1 cellular context compared by ENCODE assay signal in the genomic region with DNA sequence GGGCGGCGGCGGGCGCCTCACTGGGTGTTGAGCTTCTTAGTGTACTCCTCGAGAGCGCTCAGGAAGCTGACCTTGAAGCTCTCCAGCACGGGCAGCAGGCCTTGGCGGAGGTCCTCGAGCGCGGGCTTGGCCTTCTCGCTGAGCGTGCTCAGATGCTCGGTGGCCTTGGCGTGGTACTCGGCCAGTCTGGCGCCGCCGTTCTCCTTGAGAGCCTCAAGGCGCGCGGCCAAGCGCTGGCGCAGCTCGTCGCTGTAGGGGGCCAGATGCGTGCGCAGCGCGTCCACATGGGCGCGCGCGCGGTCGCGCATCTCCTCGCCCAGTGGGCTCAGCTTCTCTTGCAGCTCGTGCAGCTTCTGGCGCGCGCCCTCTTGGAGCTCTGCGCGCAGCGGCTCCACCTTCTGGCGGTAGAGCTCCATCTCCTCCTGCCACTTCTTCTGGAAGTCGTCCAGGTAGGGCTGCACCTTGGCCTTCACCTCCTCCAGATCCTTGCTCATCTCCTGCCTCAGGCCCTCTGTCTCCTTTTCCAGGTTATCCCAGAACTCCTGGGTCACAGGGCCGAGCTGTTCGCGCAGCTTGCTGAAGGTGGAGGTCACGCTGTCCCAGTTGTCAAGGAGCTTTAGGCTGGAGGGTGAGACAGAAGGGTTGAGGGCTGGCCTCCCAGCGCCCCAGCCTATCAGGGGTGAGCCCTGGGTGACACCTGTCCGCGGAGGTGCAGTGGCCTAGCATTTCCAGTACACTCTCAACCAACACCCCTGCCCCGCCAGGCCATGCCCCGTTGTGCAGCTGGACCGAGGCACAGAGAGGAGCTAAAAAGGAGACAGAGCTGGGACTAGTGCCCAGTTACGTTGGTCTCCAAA.
A peak's percentile ranks its signal among the peaks of the same experiment; 100 is the strongest.
TF ChIP-seq lines count a peak whose summit lies in the region.

No MANE protein-coding gene starts in this region.

TF ChIP-seq in HepG2, 621 proteins besides CTCF, POLR2A, EP300 and RAD21 (continued from another document and continues in another):
- peak; percentile 49; the same call in 1 of the 2 replicates for TF ChIP-seq MEIS1 (CRISPR knock-in tag; IDR thresholded peaks at IDR 0.05; ENCODE audit: borderline replicate concordance)
- 0 out of 2 replicates have a peak, but pooled peaks have one; percentile 72 for TF ChIP-seq ZNF773 (CRISPR knock-in tag; IDR thresholded peaks at IDR 0.05; ENCODE audit: borderline replicate concordance)
- TF ChIP-seq, protein P1, sequence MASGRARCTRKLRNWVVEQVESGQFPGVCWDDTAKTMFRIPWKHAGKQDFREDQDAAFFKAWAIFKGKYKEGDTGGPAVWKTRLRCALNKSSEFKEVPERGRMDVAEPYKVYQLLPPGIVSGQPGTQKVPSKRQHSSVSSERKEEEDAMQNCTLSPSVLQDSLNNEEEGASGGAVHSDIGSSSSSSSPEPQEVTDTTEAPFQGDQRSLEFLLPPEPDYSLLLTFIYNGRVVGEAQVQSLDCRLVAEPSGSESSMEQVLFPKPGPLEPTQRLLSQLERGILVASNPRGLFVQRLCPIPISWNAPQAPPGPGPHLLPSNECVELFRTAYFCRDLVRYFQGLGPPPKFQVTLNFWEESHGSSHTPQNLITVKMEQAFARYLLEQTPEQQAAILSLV (CRISPR knock-in tag; IDR thresholded peaks at IDR 0.05; ENCODE audit: borderline replicate concordance) = 0 out of 2 replicates have a peak, but pooled peaks have one; percentile 29
- 0 out of 2 replicates have a peak, but pooled peaks have one; percentile 64 for TF ChIP-seq ARID2 (CRISPR knock-in tag; IDR thresholded peaks at IDR 0.05; ENCODE audit: borderline replicate concordance)
- TF ChIP-seq REL (CRISPR knock-in tag; conservative IDR thresholded peaks at IDR 0.05) = 0 out of 2 replicates have a peak, but pooled peaks have one; percentile 36
- TF ChIP-seq HIC2 (CRISPR knock-in tag; IDR thresholded peaks at IDR 0.05; ENCODE audit: low read depth) = peak; percentile 31; the same call in 1 of the 2 replicates
- 0 out of 2 replicates have a peak, but pooled peaks have one; percentile 38 for TF ChIP-seq DNMT1 (CRISPR knock-in tag; IDR thresholded peaks at IDR 0.05)
- 0 out of 2 replicates have a peak, but pooled peaks have one; percentile 57 for TF ChIP-seq THAP7 (CRISPR knock-in tag; IDR thresholded peaks at IDR 0.05)
- TF ChIP-seq YEATS4 (CRISPR knock-in tag; IDR thresholded peaks at IDR 0.05; ENCODE audit: borderline replicate concordance) = peak; percentile 72
- peak; percentile 73; the same call in 1 of the 2 replicates for TF ChIP-seq MYC (CRISPR knock-in tag; IDR thresholded peaks at IDR 0.05; ENCODE audit: borderline replicate concordance)
- peak; percentile 21; the same call in 1 of the 2 replicates for TF ChIP-seq TMF1 (CRISPR knock-in tag; IDR thresholded peaks at IDR 0.05; ENCODE audit: low read depth)
- TF ChIP-seq, protein P2, sequence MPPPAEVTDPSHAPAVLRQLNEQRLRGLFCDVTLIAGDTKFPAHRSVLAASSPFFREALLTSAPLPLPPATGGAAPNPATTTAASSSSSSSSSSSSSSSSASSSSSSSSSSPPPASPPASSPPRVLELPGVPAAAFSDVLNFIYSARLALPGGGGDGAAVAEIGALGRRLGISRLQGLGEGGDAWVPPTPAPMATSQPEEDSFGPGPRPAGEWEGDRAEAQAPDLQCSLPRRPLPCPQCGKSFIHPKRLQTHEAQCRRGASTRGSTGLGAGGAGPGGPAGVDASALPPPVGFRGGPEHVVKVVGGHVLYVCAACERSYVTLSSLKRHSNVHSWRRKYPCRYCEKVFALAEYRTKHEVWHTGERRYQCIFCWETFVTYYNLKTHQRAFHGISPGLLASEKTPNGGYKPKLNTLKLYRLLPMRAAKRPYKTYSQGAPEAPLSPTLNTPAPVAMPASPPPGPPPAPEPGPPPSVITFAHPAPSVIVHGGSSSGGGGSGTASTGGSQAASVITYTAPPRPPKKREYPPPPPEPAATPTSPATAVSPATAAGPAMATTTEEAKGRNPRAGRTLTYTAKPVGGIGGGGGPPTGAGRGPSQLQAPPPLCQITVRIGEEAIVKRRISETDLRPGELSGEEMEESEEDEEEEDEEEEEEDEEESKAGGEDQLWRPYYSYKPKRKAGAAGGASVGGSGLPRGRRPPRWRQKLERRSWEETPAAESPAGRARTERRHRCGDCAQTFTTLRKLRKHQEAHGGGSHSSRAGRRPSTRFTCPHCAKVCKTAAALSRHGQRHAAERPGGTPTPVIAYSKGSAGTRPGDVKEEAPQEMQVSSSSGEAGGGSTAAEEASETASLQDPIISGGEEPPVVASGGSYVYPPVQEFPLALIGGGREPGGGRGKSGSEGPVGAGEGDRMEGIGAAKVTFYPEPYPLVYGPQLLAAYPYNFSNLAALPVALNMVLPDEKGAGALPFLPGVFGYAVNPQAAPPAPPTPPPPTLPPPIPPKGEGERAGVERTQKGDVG (CRISPR knock-in tag; IDR thresholded peaks at IDR 0.05; ENCODE audit: borderline replicate concordance) = 0 out of 2 replicates have a peak, but pooled peaks have one; percentile 26
- no peak for TF ChIP-seq ZNF513 (CRISPR knock-in tag; conservative IDR thresholded peaks at IDR 0.05)
- no peak for TF ChIP-seq ZBTB8A (CRISPR knock-in tag; IDR thresholded peaks at IDR 0.05; ENCODE audit: borderline replicate concordance, low read depth)
- 0 out of 2 replicates have a peak, but pooled peaks have one; percentile 19 for TF ChIP-seq ZNF329 (CRISPR knock-in tag; IDR thresholded peaks at IDR 0.05; ENCODE audit: low read depth)
- 0 out of 2 replicates have a peak, but pooled peaks have one; percentile 40 for TF ChIP-seq SIN3A (IDR thresholded peaks at IDR 0.05; ENCODE audit: borderline replicate concordance, low read depth, low read length)
- peak; percentile 37; the same call in 1 of the 2 replicates for TF ChIP-seq ZNF263 (CRISPR knock-in tag; IDR thresholded peaks at IDR 0.05)
- peak; percentile 25 for TF ChIP-seq YY1 (IDR thresholded peaks at IDR 0.05; ENCODE audit: insufficient read depth, insufficient replicate concordance, low read depth, low read length)
- TF ChIP-seq, protein P3, sequence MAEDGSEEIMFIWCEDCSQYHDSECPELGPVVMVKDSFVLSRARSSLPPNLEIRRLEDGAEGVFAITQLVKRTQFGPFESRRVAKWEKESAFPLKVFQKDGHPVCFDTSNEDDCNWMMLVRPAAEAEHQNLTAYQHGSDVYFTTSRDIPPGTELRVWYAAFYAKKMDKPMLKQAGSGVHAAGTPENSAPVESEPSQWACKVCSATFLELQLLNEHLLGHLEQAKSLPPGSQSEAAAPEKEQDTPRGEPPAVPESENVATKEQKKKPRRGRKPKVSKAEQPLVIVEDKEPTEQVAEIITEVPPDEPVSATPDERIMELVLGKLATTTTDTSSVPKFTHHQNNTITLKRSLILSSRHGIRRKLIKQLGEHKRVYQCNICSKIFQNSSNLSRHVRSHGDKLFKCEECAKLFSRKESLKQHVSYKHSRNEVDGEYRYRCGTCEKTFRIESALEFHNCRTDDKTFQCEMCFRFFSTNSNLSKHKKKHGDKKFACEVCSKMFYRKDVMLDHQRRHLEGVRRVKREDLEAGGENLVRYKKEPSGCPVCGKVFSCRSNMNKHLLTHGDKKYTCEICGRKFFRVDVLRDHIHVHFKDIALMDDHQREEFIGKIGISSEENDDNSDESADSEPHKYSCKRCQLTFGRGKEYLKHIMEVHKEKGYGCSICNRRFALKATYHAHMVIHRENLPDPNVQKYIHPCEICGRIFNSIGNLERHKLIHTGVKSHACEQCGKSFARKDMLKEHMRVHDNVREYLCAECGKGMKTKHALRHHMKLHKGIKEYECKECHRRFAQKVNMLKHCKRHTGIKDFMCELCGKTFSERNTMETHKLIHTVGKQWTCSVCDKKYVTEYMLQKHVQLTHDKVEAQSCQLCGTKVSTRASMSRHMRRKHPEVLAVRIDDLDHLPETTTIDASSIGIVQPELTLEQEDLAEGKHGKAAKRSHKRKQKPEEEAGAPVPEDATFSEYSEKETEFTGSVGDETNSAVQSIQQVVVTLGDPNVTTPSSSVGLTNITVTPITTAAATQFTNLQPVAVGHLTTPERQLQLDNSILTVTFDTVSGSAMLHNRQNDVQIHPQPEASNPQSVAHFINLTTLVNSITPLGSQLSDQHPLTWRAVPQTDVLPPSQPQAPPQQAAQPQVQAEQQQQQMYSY (CRISPR knock-in tag; IDR thresholded peaks at IDR 0.05) = no peak
- TF ChIP-seq ZNF788 (CRISPR knock-in tag; IDR thresholded peaks at IDR 0.05; ENCODE audit: borderline replicate concordance) = peak; percentile 47; the same call in 1 of the 2 replicates
- no peak for TF ChIP-seq PHF5A (CRISPR knock-in tag; IDR thresholded peaks at IDR 0.05; ENCODE audit: low read depth, unreplicated experiment)
- TF ChIP-seq ZNF274 (CRISPR knock-in tag; IDR thresholded peaks at IDR 0.05) = no peak; the same call in 1 of the 2 replicates
- no peak for TF ChIP-seq CERS6 (CRISPR knock-in tag; IDR thresholded peaks at IDR 0.05)
- TF ChIP-seq ZGPAT (CRISPR knock-in tag; IDR thresholded peaks at IDR 0.05) = peak; percentile 37; the same call in 1 of the 2 replicates
- peak; percentile 96 for TF ChIP-seq ZNF687 (CRISPR knock-in tag; IDR thresholded peaks at IDR 0.05)
- TF ChIP-seq ZNF709 (CRISPR knock-in tag; IDR thresholded peaks at IDR 0.05) = peak; percentile 34; the same call in 1 of the 2 replicates
- peak; percentile 94 for TF ChIP-seq KDM3A (CRISPR knock-in tag; IDR thresholded peaks at IDR 0.05; ENCODE audit: low read depth)
- TF ChIP-seq KAT8 (CRISPR knock-in tag; IDR thresholded peaks at IDR 0.05) = 0 out of 2 replicates have a peak, but pooled peaks have one; percentile 15
- TF ChIP-seq THYN1 (CRISPR knock-in tag; IDR thresholded peaks at IDR 0.05; ENCODE audit: borderline replicate concordance, low read depth) = no peak; the same call in 1 of the 2 replicates
- TF ChIP-seq ZNF367 (CRISPR knock-in tag; IDR thresholded peaks at IDR 0.05; ENCODE audit: borderline replicate concordance) = 0 out of 2 replicates have a peak, but pooled peaks have one; percentile 44
